9 cellular contexts compared by ENCODE assay signal in the genomic region with DNA sequence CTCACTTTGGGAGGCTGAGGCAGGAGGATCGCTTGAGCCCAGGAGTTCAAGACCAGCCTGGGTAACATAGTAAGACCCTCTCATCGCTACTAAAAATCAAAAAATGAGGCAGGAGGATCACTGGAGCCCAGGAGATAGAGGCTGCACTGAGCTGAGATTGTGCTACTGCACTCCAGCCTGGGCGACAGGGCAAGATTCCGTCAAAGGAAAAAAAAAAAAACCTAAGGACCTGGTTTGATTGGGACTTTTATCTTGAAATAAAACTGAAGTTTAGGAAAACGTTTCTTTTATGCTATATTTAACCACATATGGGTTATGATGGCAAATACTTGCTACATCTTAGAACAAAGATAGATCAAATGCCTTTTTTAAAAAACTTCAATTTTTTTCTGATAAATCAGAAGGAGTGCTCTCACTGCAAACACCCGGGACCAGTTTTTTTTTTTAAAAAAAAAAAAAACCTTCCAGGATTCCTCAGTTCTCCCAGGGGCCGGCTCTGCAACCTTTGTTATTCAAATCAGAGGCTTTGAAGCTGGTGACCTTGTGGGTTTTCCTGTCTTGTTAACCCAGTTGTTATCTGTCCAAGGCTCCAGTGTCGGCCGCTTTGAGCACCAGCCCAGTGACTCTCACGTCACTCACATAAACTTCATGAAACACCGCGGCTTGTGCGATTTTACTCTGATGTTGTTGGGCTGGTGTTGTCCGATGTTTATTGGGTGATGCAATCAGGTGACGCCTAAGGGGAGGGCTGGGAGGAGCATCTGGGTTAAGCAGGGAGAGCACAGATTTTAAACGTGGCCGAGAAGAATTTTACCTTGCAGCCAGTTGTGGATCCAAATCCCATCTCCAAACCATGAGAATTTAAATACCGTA. TPM values are rescaled to one million over a fixed set of nuclear protein-coding genes. Genes with fewer than 3 reads are reported as not detected.
A peak's percentile ranks its signal among the peaks of the same experiment; 100 is the strongest.
DNase-seq lines count a peak whose midpoint lies in the region; ATAC-seq and TF ChIP-seq lines count a peak whose summit lies in the region.
"Had no signal": no experiment of that assay in that cellular context is flagged by ENCODE, and none has a peak within 500 bp of the region (broad histone marks: within the 10 kb centered on the region; RNA-seq: fewer than 3 reads in every experiment).

No MANE protein-coding gene starts in this region.

- no peak overlapping the region for H3K4me3 ChIP-seq in right lobe of liver
- H3K4me3 ChIP-seq in stomach = no peak overlapping the region

- H3K27ac ChIP-seq in CD4-positive, alpha-beta T cell (ENCODE audit: low read depth, low read length) = no peak overlapping the region
- peak overlapping the region; percentile 72 for H3K27ac ChIP-seq in RWPE1
- H3K27ac ChIP-seq in right lobe of liver = no peak overlapping the region
- peak overlapping the region in 1 of 5 donors; percentile 4 for H3K27ac ChIP-seq in stomach

- H3K27ac Mint-ChIP-seq in CD4-positive, alpha-beta T cell = no peak overlapping the region

- POLR2A ChIA-PET in CD4-positive, alpha-beta T cell (lab: Charles Lee) = no interaction called here
- POLR2A ChIA-PET in RWPE1 (lab: Yijun Ruan, JAX; ENCODE audit: low non-redundant PET) = interaction anchor here (0.6 to 1.0 kb wide), 2 partner anchors 130 to 149 kb away, joined by 5 read pairs; no protein-coding TSS in a partner anchor

- no peak for TF ChIP-seq CTCF in CD4-positive, alpha-beta T cell (IDR thresholded peaks at IDR 0.05)
- TF ChIP-seq CTCF in RWPE1 (conservative IDR thresholded peaks at IDR 0.05; ENCODE audit: low read depth) = no peak
- no peak for TF ChIP-seq CTCF in right lobe of liver (IDR thresholded peaks at IDR 0.05)
- TF ChIP-seq CTCF in stomach (IDR thresholded peaks at IDR 0.05) = no peak

- CTCF ChIA-PET in CD4-positive, alpha-beta T cell (lab: Charles Lee) = no interaction called here
- CTCF ChIA-PET in RWPE1 (lab: Yijun Ruan, JAX) = interaction anchor here (0.7 kb wide), 1 partner anchor 653 kb away, joined by 3 read pairs; no protein-coding TSS in a partner anchor

- peak in 5 of 10 experiments; percentile 20 to 35 (median 23) for DNase-seq in CD4-positive, alpha-beta T cell
- DNase-seq in HuH-7 (ENCODE audit: low spot score) (peak; percentile 83), RWPE1 (ENCODE audit: low spot score) (peak; percentile 90), cerebellum (ENCODE audit: low spot score) (peak; percentile 74), right lobe of liver (peak; percentile 45 to 72 (median 57)), stomach (peak; percentile 41), germinal center (ENCODE audit: low spot score) (no peak)

- WGBS in right lobe of liver (ENCODE audit: insufficient coverage, low coverage, low lambda C conversion rate, missing lambda C conversion rate) = 30% methylated on average over 18 of the region's 18 CpGs
- 24 to 44% (median 30%) methylated on average over 18 of the region's 18 CpGs for WGBS in stomach, 5 donors

- H3K4me1 ChIP-seq in right lobe of liver = peaks cover 0 to 7% (median 0%) of the 10 kb centered on the region in 4 donors
- peaks cover 0 to 9% (median 0%) of the 10 kb centered on the region in 4 donors for H3K4me1 ChIP-seq in stomach

- H3K4me1 Mint-ChIP-seq in CD4-positive, alpha-beta T cell (ENCODE audit: low read depth) = peaks cover 6% of the 10 kb centered on the region

- H3K27me3 ChIP-seq in CD4-positive, alpha-beta T cell (ENCODE audit: control insufficient read depth, insufficient read depth, low read length) = no peaks in the 10 kb centered on the region
- H3K27me3 ChIP-seq in right lobe of liver = no peaks in the 10 kb centered on the region
- H3K27me3 ChIP-seq in stomach = peaks cover 0 to under 1% (median 0%) of the 10 kb centered on the region in 3 donors

- no peaks in the 10 kb centered on the region for H3K36me3 Mint-ChIP-seq in CD4-positive, alpha-beta T cell (ENCODE audit: low read depth)

- TF ChIP-seq EP300 in stomach (IDR thresholded peaks at IDR 0.05) = no peak

- intact Hi-C loops in CD4-positive, alpha-beta T cell (cut with DNase I, micrococcal nuclease) = no loop called here
- intact Hi-C loops in right lobe of liver (cut with DNase I) = no loop called here
- intact Hi-C loops in stomach (cut with DNase I; ENCODE audit: low total_unique reads) = no loop called here

- H3K9me3 Mint-ChIP-seq in CD4-positive, alpha-beta T cell = no peaks in the 10 kb centered on the region

- H3K27me3 Mint-ChIP-seq in CD4-positive, alpha-beta T cell = no peaks in the 10 kb centered on the region

- H3K4me3 Mint-ChIP-seq in CD4-positive, alpha-beta T cell = no peak overlapping the region

- no peaks in the 10 kb centered on the region for H3K9me3 ChIP-seq in CD4-positive, alpha-beta T cell (ENCODE audit: control insufficient read depth, low read length)
- H3K9me3 ChIP-seq in right lobe of liver (no peaks in the 10 kb centered on the region), stomach (no peaks in the 10 kb centered on the region)

- H3K36me3 ChIP-seq in right lobe of liver = no peaks in the 10 kb centered on the region
- H3K36me3 ChIP-seq in stomach = no peaks in the 10 kb centered on the region

- no peak for TF ChIP-seq POLR2A in right lobe of liver (IDR thresholded peaks at IDR 0.05)
- no peak for TF ChIP-seq POLR2A in stomach (IDR thresholded peaks at IDR 0.05)

- peak; percentile 92 for ATAC-seq in CD4-positive, alpha-beta T cell (ENCODE audit: poor library complexity)
- ATAC-seq in right lobe of liver (peak; percentile 66 to 92 (median 88)), GM19395 (IDR thresholded peaks at IDR 0.05; ENCODE audit: unreplicated experiment) (no peak)

RNA-seq across cellular contexts. Expression of a gene that starts 10.5 kb away (rescaled TPM):
- not detected for total RNA-seq in CD4-positive, alpha-beta T cell
- total RNA-seq in cerebellum (not detected), right lobe of liver (1 to 10 TPM in 2 of 6 experiments, under 1 TPM in 2, not detected in 2; 0.11 to 3.9 (median 0.65) TPM), stomach (not detected)
- not detected for polyA plus RNA-seq in stomach

RNA-seq across cellular contexts. Expression of a gene that starts 24.7 kb away (rescaled TPM):
- total RNA-seq in CD4-positive, alpha-beta T cell = not detected
- not detected for total RNA-seq in cerebellum
- total RNA-seq in right lobe of liver = under 1 TPM in 3 of 6 experiments, not detected in 3; 0.22 to 0.80 (median 0.74) TPM
- not detected for total RNA-seq in stomach
- not detected for polyA plus RNA-seq in stomach
- total RNA-seq: epithelial cell of proximal tubule had no signal
